23 cellular contexts compared by ENCODE assay signal in the genomic region with DNA sequence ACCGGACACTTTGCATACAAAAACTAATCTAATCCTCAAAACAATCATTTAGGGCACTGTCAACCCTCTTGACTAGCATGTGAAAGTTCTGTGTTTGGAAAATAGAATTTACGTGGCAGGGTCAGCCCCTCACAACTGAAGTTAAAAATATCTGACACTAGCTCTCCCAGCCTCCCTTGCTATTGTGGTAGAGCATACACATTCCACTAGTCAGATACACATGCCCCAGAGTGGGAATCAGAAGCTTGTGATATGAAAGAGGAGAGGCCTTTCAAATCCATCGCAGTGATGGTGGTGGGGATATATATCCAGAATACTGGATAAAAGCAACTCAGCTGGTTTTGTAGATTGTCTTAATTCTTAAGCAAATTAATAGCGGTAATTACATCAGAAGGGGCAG.
"Had no signal": no experiment of that assay in that cellular context is flagged by ENCODE, and none has a peak within 500 bp of the region (broad histone marks: within the 10 kb centered on the region; RNA-seq: fewer than 3 reads in every experiment).

No MANE protein-coding gene starts in this region.

- H3K4me1 ChIP-seq: colonic mucosa, esophagus muscularis mucosa, esophagus squamous epithelium, foreskin keratinocyte, gastroesophageal sphincter had no signal

- H3K9me3 ChIP-seq: colonic mucosa, esophagus muscularis mucosa, esophagus squamous epithelium, gastrocnemius medialis, gastroesophageal sphincter, heart left ventricle, heart right ventricle had no signal

- H3K27me3 ChIP-seq: colonic mucosa, dorsolateral prefrontal cortex, esophagus muscularis mucosa, esophagus squamous epithelium, foreskin keratinocyte, gastrocnemius medialis, gastroesophageal sphincter, heart left ventricle, heart right ventricle had no signal

- H3K27ac ChIP-seq: colonic mucosa, coronary artery, dorsolateral prefrontal cortex, epithelial cell of prostate, esophagus muscularis mucosa, esophagus squamous epithelium, foreskin keratinocyte, gastrocnemius medialis, gastroesophageal sphincter, heart left ventricle had no signal

- H3K36me3 ChIP-seq: colonic mucosa, esophagus muscularis mucosa, esophagus squamous epithelium, gastrocnemius medialis, gastroesophageal sphincter, heart left ventricle, heart right ventricle had no signal

- H3K4me3 ChIP-seq: colonic mucosa, coronary artery, dorsolateral prefrontal cortex, esophagus muscularis mucosa, esophagus squamous epithelium, gastrocnemius medialis, gastroesophageal sphincter, heart left ventricle, heart right ventricle had no signal

- DNase-seq: colonic mucosa; cortex of kidney; dermis blood vessel endothelial cell; dorsolateral prefrontal cortex; effector CD4-positive, alpha-beta T cell; effector CD8-positive, alpha-beta T cell; effector memory CD4-positive, alpha-beta T cell; effector memory CD8-positive, alpha-beta T cell; endodermal cell; erythroblast; esophagus squamous epithelium; foreskin fibroblast; foreskin keratinocyte; foreskin melanocyte; gastrocnemius medialis; glutamatergic neuron; head of caudate nucleus; heart left ventricle; heart right ventricle had no signal
